Comparison of ENCODE assay signal across 8 cellular contexts in genomic region chr9:121972501-121972981, GRCh38.
DNase-seq lines count a peak whose midpoint lies in the region; ATAC-seq and TF ChIP-seq lines count a peak whose summit lies in the region.

No MANE protein-coding gene starts in this region.

- no peak overlapping the region for H2BK120ac ChIP-seq in mesendoderm (ENCODE audit: low read depth, low read length)

- H4K5ac ChIP-seq in mesendoderm (ENCODE audit: low read length): no peak overlapping the region

- H3K23ac ChIP-seq in mesendoderm (ENCODE audit: low read length): no peak overlapping the region

- H2BK15ac ChIP-seq in mesendoderm (replicated peaks; ENCODE audit: low read depth): no peak overlapping the region

- TF ChIP-seq CTCF in GM06990 (IDR thresholded peaks at IDR 0.05; ENCODE audit: insufficient read depth, low read length, poor library complexity, severe bottlenecking) (no peak), RWPE2 (IDR thresholded peaks at IDR 0.05; ENCODE audit: poor library complexity, severe bottlenecking) (no peak)

- ATAC-seq in HG02885 (IDR thresholded peaks at IDR 0.05; ENCODE audit: poor library complexity, unreplicated experiment) (peak; percentile 57), RWPE2 (ENCODE audit: low read depth) (peak; percentile 99), sciatic nerve (no peak)

- no peaks in the 10 kb centered on the region for H3K9me3 ChIP-seq in RWPE2 (ENCODE audit: severe bottlenecking)

- DNase-seq in GM06990 (ENCODE audit: extremely low read depth, insufficient read length): peak; percentile 24
- DNase-seq in RWPE2 (ENCODE audit: low spot score): peak; percentile 92
- peak; percentile 46 for DNase-seq in medulla oblongata (ENCODE audit: extremely low spot score)
- no peak for DNase-seq in sciatic nerve (ENCODE audit: low spot score)
- DNase-seq in NCI-H1436 treated with DMSO at 0.1 percent for 48 hours (lab: John Stamatoyannopoulos, UW): no peak
- DNase-seq in SKM-1 treated with dmso at 0.1 percent for 144 hours (lab: John Stamatoyannopoulos, UW; ENCODE audit: unreplicated experiment): no peak
- no peak for DNase-seq in mesendoderm

- WGBS in mesendoderm (ENCODE audit: extremely low coverage, insufficient coverage, low lambda C conversion rate): no CpG with 5 or more reads among the region's 7 CpGs

- no peaks in the 10 kb centered on the region; the same call in 1 of the 2 replicates for H3K27me3 ChIP-seq in GM06990 (replicated peaks; ENCODE audit: control insufficient read depth, insufficient read depth, low read length)
- no peaks in the 10 kb centered on the region for H3K27me3 ChIP-seq in RWPE2 (ENCODE audit: insufficient read depth, poor library complexity, severe bottlenecking)
- H3K27me3 ChIP-seq in mesendoderm (ENCODE audit: insufficient read depth, low read length, poor library complexity): no peaks in the 10 kb centered on the region

- no peak overlapping the region for H3K4me2 ChIP-seq in mesendoderm (ENCODE audit: low read length)

- intact Hi-C loops in sciatic nerve (cut with DNase I): no loop called here

- H3K79me2 ChIP-seq in mesendoderm (ENCODE audit: control insufficient read depth, insufficient read depth, low read length): no peaks in the 10 kb centered on the region

- H3K36me3 ChIP-seq in GM06990 (ENCODE audit: control insufficient read depth, insufficient read depth, low read length) (no peaks in the 10 kb centered on the region), RWPE2 (ENCODE audit: low read depth) (no peaks in the 10 kb centered on the region), mesendoderm (ENCODE audit: control insufficient read depth, insufficient read depth, low read length) (no peaks in the 10 kb centered on the region)

- no peak overlapping the region for H3K9ac ChIP-seq in mesendoderm (ENCODE audit: low read length)

- H3K79me1 ChIP-seq in mesendoderm (ENCODE audit: low read length): no peaks in the 10 kb centered on the region

- H3K4me3 ChIP-seq in GM06990 (replicated peaks; ENCODE audit: low read depth, low read length) (no peak overlapping the region), RWPE2 (ENCODE audit: severe bottlenecking) (no peak overlapping the region), mesendoderm (ENCODE audit: low read length) (no peak overlapping the region)

- H3K4ac ChIP-seq in mesendoderm (ENCODE audit: low read depth, low read length): no peak overlapping the region

- H3K27ac ChIP-seq in RWPE2 (ENCODE audit: poor library complexity, severe bottlenecking) (peak overlapping the region; percentile 83), mesendoderm (ENCODE audit: low read depth, low read length) (no peak overlapping the region)

- H3K4me1 ChIP-seq in RWPE2 (ENCODE audit: insufficient read depth, poor library complexity, severe bottlenecking) (peaks cover 42% of the 10 kb centered on the region), mesendoderm (ENCODE audit: control insufficient read depth, low read depth, low read length) (no peaks in the 10 kb centered on the region)

- H4K8ac ChIP-seq in mesendoderm (ENCODE audit: low read depth, low read length): no peak overlapping the region

- no peak overlapping the region for H3K56ac ChIP-seq in mesendoderm (ENCODE audit: low read length)

- no peak overlapping the region for H3K18ac ChIP-seq in mesendoderm (ENCODE audit: low read length)

- H2AK5ac ChIP-seq in mesendoderm (ENCODE audit: low read length): no peak overlapping the region

- no peak overlapping the region for H2BK5ac ChIP-seq in mesendoderm (ENCODE audit: low read length)

Comparison
In these comparisons a context has a peak if more than half of its experiments do, and no peak if none do; other contexts are left out.
1. DNase-seq: peak in GM06990 (single experiment), RWPE2 (single experiment) and medulla oblongata (single experiment); none in sciatic nerve (single experiment), NCI-H1436 treated with DMSO at 0.1 percent for 48 hours (single experiment), SKM-1 treated with dmso at 0.1 percent for 144 hours (single experiment) and mesendoderm (single experiment).